ENCODE assay signal across 13 cellular contexts in the genomic region with DNA sequence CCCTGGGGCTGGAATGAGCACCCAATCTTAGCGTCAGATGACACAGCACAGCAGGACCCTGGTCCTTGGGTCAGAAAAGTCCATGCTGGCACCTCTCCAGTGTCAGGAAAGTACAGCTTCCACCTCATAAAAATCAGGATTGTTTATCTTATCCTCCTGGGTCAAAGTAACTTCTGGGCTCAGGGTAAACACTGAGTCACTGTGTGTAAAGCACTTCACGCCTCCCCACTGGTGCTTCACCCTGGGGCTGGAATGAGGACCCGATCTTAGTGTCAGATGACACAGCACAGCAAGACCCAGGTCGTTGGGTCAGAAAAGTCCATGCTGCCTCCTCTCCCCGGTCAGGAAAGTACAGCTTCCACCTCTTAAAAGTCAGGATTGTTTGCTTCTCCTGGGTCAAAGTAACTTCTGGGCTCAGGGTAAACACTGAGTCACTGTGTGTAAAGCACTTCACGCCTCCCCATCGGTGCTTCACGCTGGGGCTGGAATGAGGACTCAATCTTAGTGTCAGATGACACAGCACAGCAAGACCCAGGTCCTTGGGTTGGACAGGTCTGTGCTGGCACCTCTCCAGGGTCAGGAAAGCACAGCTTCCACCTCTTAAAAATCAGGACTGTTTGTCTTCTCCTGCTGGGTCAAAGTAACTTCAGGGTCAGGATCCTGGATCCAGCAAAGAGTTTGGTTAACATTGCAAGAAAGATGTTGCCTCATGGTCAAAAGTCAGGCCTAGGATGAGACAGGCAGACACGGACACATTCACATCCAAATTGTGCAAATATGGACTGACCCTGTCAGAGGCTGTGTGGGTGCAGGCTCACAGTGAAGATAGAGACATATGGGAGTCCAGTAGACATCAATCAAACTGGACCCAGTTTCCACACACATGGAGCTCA. TPM values are rescaled to one million over a fixed set of nuclear protein-coding genes. Genes with fewer than 3 reads are reported as not detected.
A peak's percentile ranks its signal among the peaks of the same experiment; 100 is the strongest.
DNase-seq lines count a peak whose midpoint lies in the region; ATAC-seq, FAIRE-seq and TF ChIP-seq lines count a peak whose summit lies in the region.
"Had no signal": no experiment of that assay in that cellular context is flagged by ENCODE, and none has a peak within 500 bp of the region (broad histone marks: within the 10 kb centered on the region; RNA-seq: fewer than 3 reads in every experiment).

No MANE protein-coding gene starts in this region.

- FAIRE-seq in bronchial epithelial cell (lab: Jason Lieb, UNC) = peak; percentile 72
- FAIRE-seq: keratinocyte had no signal

- peaks cover 48% of the 10 kb centered on the region for H3K9me3 Mint-ChIP-seq in nephron progenitor cell
- H3K9me3 Mint-ChIP-seq in naive thymus-derived CD8-positive, alpha-beta T cell = peaks cover 3 to 51% (median 17%) of the 10 kb centered on the region in 9 donors

- H3K4me3 ChIP-seq in bronchial epithelial cell (ENCODE audit: low read depth, low read length) = no peak overlapping the region

- ATAC-seq in HG02759 (IDR thresholded peaks at IDR 0.05; ENCODE audit: unreplicated experiment) = no peak
- ATAC-seq in naive thymus-derived CD8-positive, alpha-beta T cell = no peak

- no peaks in the 10 kb centered on the region for H3K36me3 ChIP-seq in bronchial epithelial cell (ENCODE audit: control insufficient read depth, insufficient read depth, low read length)

- H3K4me3 Mint-ChIP-seq in nephron progenitor cell = peak overlapping the region; percentile 25
- H3K4me3 Mint-ChIP-seq in naive thymus-derived CD8-positive, alpha-beta T cell = no peak overlapping the region
- H3K4me3 Mint-ChIP-seq: activated B cell treated with CpG ODN at 0.5 μM for 24 hours; CD4-positive, alpha-beta memory T cell had no signal

- POLR2A ChIA-PET in naive thymus-derived CD8-positive, alpha-beta T cell (lab: Charles Lee) = no interaction called here

- TF ChIP-seq CTCF in bronchial epithelial cell (IDR thresholded peaks at IDR 0.05; ENCODE audit: insufficient read depth, low read length, severe bottlenecking) (no peak), nephron progenitor cell (IDR thresholded peaks at IDR 0.05) (no peak)

- peaks cover 24% of the 10 kb centered on the region for H3K4me1 Mint-ChIP-seq in nephron progenitor cell
- peaks cover 0 to 5% (median 0%) of the 10 kb centered on the region in 4 donors for H3K4me1 Mint-ChIP-seq in naive thymus-derived CD8-positive, alpha-beta T cell
- H3K4me1 Mint-ChIP-seq: activated B cell treated with CpG ODN at 0.5 μM for 24 hours; CD4-positive, alpha-beta memory T cell had no signal

- peaks cover 6% of the 10 kb centered on the region for H3K27me3 Mint-ChIP-seq in nephron progenitor cell (ENCODE audit: low read depth, poor library complexity)
- H3K27me3 Mint-ChIP-seq in naive thymus-derived CD8-positive, alpha-beta T cell = peaks cover 0 to 10% (median 0%) of the 10 kb centered on the region in 5 donors

- H3K36me3 Mint-ChIP-seq in nephron progenitor cell (ENCODE audit: low read depth) = peaks cover 6% of the 10 kb centered on the region
- peaks cover 0 to 16% (median 11%) of the 10 kb centered on the region in 3 donors for H3K36me3 Mint-ChIP-seq in naive thymus-derived CD8-positive, alpha-beta T cell

- DNase-seq in EH (ENCODE audit: low read depth) (peak; percentile 67), NCI-H2029 (lab: John Stamatoyannopoulos, UW) (peak; percentile 80), bronchial epithelial cell (ENCODE audit: low read depth) (peak; percentile 77), nephron progenitor cell (no peak), AG08396 (ENCODE audit: low spot score) (no peak), G401 (ENCODE audit: low spot score) (no peak)
- no peak for DNase-seq in naive thymus-derived CD8-positive, alpha-beta T cell
- DNase-seq: activated B cell treated with CpG ODN at 0.5 μM for 24 hours; CD4-positive, alpha-beta memory T cell; NCI-H2081 treated with DMSO at 0.1 percent for 48 hours had no signal

- in situ Hi-C loops in G401 (cut with HindIII; ENCODE audit: low sequenced_read_pairs) = no loop called here

- H3K27ac Mint-ChIP-seq in nephron progenitor cell = peak overlapping the region; percentile 60
- no peak overlapping the region for H3K27ac Mint-ChIP-seq in naive thymus-derived CD8-positive, alpha-beta T cell
- H3K27ac Mint-ChIP-seq: activated B cell treated with CpG ODN at 0.5 μM for 24 hours; CD4-positive, alpha-beta memory T cell had no signal

- no peaks in the 10 kb centered on the region for H3K27me3 ChIP-seq in bronchial epithelial cell (ENCODE audit: control insufficient read depth, insufficient read depth, low read length)

RNA-seq across cellular contexts. Expression of a gene that starts 39.2 kb away (rescaled TPM):
- total RNA-seq in bronchial epithelial cell = not detected in 2 replicates
- not detected in 2 replicates for total RNA-seq in G401 (2014; rRNA removed; shearing (Covaris generic))
- total RNA-seq in naive thymus-derived CD8-positive, alpha-beta T cell = not detected
- not detected for polyA plus RNA-seq in naive thymus-derived CD8-positive, alpha-beta T cell
- total RNA-seq: activated B cell treated with CpG ODN at 0.5 μM for 24 hours; cardiac septum; CD4-positive, alpha-beta memory T cell had no signal
- polyA plus RNA-seq: CD4-positive, alpha-beta memory T cell; keratinocyte had no signal

Comparison
In these comparisons a context has a peak if more than half of its experiments do, and no peak if none do; other contexts are left out.
1. DNase-seq: peak in EH (single experiment), NCI-H2029 (single experiment) and bronchial epithelial cell (single experiment); none in nephron progenitor cell (single experiment), AG08396 (single experiment), G401 (single experiment) and naive thymus-derived CD8-positive, alpha-beta T cell (0 of 10).